In genomic region chr16:27579086-27579980, GRCh38 we compare ENCODE assay signal across 1 cellular context.
TF ChIP-seq lines count a peak whose summit lies in the region.

No MANE protein-coding gene starts in this region.

TF ChIP-seq in HCT116, 20 proteins besides CTCF, POLR2A, EP300 and RAD21 (continued from another document):
- TF ChIP-seq FOSL1 (IDR thresholded peaks at IDR 0.05; ENCODE audit: low read depth) (no peak), EGR1 (IDR thresholded peaks at IDR 0.05; ENCODE audit: low read depth) (no peak)
